Comparison of ENCODE assay signal across 19 cellular contexts in the genomic region with DNA sequence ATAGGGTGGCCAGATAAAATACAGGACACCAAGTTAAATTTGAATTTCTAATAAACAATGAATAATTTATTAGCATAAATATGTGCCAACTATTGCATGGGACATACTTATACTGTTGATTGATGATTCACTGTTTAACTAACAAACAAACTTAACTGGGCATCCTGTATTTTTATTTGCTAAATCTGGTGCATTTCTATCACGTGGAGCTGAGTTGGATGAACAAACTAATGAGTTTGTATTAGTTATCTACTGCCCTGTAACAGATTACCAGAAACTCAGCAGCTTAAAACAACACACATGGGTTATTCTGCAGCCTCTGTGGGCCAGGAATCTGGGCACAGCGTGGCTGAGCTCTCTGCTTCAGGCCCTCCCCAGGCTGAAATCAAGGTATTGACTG. TPM values are rescaled to one million over a fixed set of nuclear protein-coding genes. Genes with fewer than 3 reads are reported as not detected.
DNase-seq lines count a peak whose midpoint lies in the region; ATAC-seq, FAIRE-seq and TF ChIP-seq lines count a peak whose summit lies in the region.
"Had no signal": no experiment of that assay in that cellular context is flagged by ENCODE, and none has a peak within 500 bp of the region (broad histone marks: within the 10 kb centered on the region; RNA-seq: fewer than 3 reads in every experiment).

No MANE protein-coding gene starts in this region.

- peaks cover 38% of the 10 kb centered on the region for H3K4me1 Mint-ChIP-seq in endodermal cell
- no peaks in the 10 kb centered on the region for H3K4me1 Mint-ChIP-seq in T-helper 2 cell treated with Interferon-gamma antibody and Interleukin-4, amounts not matched to agents 5 μg/mL and 100 μg/mL, for 36 hours (ENCODE audit: low read depth)
- H3K4me1 Mint-ChIP-seq: CD14-positive monocyte; CD4-positive, alpha-beta memory T cell had no signal

- no peak overlapping the region for H3K4me3 Mint-ChIP-seq in endodermal cell
- H3K4me3 Mint-ChIP-seq in T-helper 2 cell treated with Interferon-gamma antibody and Interleukin-4, amounts not matched to agents 5 μg/mL and 100 μg/mL, for 36 hours: no peak overlapping the region
- H3K4me3 Mint-ChIP-seq: CD14-positive monocyte; CD4-positive, alpha-beta memory T cell; H9 had no signal

- FAIRE-seq in pancreas (lab: Jason Lieb, UNC): no peak
- FAIRE-seq: A204.1, GM12878, GM19239, H1 had no signal

- H3K4me3 ChIP-seq in endodermal cell (ENCODE audit: low read length): no peak overlapping the region
- H3K4me3 ChIP-seq in pancreas: no peak overlapping the region
- H3K4me3 ChIP-seq: GM12878 had no signal

- H3K27me3 Mint-ChIP-seq in endodermal cell (ENCODE audit: insufficient read depth): peaks cover 33% of the 10 kb centered on the region
- peaks cover 2% of the 10 kb centered on the region for H3K27me3 Mint-ChIP-seq in T-helper 2 cell treated with Interferon-gamma antibody and Interleukin-4, amounts not matched to agents 5 μg/mL and 100 μg/mL, for 36 hours (ENCODE audit: low read depth)

- H3K9me3 ChIP-seq in endodermal cell (ENCODE audit: control insufficient read depth, low read length) (no peaks in the 10 kb centered on the region), pancreas (no peaks in the 10 kb centered on the region)

- no peak for TF ChIP-seq CTCF in C4-2B (conservative IDR thresholded peaks at IDR 0.05)
- TF ChIP-seq CTCF in endodermal cell (conservative IDR thresholded peaks at IDR 0.05): no peak
- TF ChIP-seq CTCF in pancreas (IDR thresholded peaks at IDR 0.05): no peak

- H3K9ac ChIP-seq in endodermal cell (ENCODE audit: extremely low read depth, low read length, poor library complexity, severe bottlenecking): no peak overlapping the region

- H3K36me3 Mint-ChIP-seq in endodermal cell (ENCODE audit: low read depth): no peaks in the 10 kb centered on the region
- no peaks in the 10 kb centered on the region for H3K36me3 Mint-ChIP-seq in T-helper 2 cell treated with Interferon-gamma antibody and Interleukin-4, amounts not matched to agents 5 μg/mL and 100 μg/mL, for 36 hours (ENCODE audit: low read depth)
- H3K36me3 Mint-ChIP-seq: CD14-positive monocyte; CD4-positive, alpha-beta memory T cell had no signal

- ATAC-seq in pancreas (peak in 3 of 4 donors; percentile 23 to 52 (median 46)), HG03280 (IDR thresholded peaks at IDR 0.05; ENCODE audit: unreplicated experiment) (no peak), GM18511 (IDR thresholded peaks at IDR 0.05; ENCODE audit: unreplicated experiment) (no peak)
- ATAC-seq: GM12878 had no signal

- WGBS in endodermal cell (ENCODE audit: insufficient coverage in 1 of 2, insufficient read length in 1 of 2), 2 experiments: 70% methylated on average over 1 of the region's 2 CpGs; no CpG with 5 or more reads in 1 of the 2 experiments
- WGBS in pancreas, 2 donors: 24 to 27% methylated on average over 2 of the region's 2 CpGs

- H3K27ac ChIP-seq in C4-2B (peak overlapping the region; percentile 62), endodermal cell (ENCODE audit: low read depth, low read length) (no peak overlapping the region), pancreas (no peak overlapping the region)

- no peaks in the 10 kb centered on the region for H3K36me3 ChIP-seq in endodermal cell (ENCODE audit: control insufficient read depth, insufficient read depth, low read length)
- H3K36me3 ChIP-seq in pancreas: no peaks in the 10 kb centered on the region

- intact Hi-C loops in pancreas (cut with DNase I): no loop called here

- no peaks in the 10 kb centered on the region for H3K9me3 Mint-ChIP-seq in endodermal cell
- H3K9me3 Mint-ChIP-seq in T-helper 2 cell treated with Interferon-gamma antibody and Interleukin-4, amounts not matched to agents 5 μg/mL and 100 μg/mL, for 36 hours: no peaks in the 10 kb centered on the region
- H3K9me3 Mint-ChIP-seq: CD4-positive, alpha-beta memory T cell; H9 had no signal

- H3K27me3 ChIP-seq in endodermal cell (ENCODE audit: control insufficient read depth, insufficient read depth, low read length, poor library complexity, severe bottlenecking) (peaks cover 8% of the 10 kb centered on the region), pancreas (no peaks in the 10 kb centered on the region)

- peaks cover 10% of the 10 kb centered on the region for H3K4me1 ChIP-seq in endodermal cell (ENCODE audit: control insufficient read depth, insufficient read depth, low read length)
- H3K4me1 ChIP-seq in pancreas: peaks cover 0 to 9% (median 0%) of the 10 kb centered on the region in 3 donors

- DNase-seq in endodermal cell (no peak), pancreas (peak in 1 of 6 donors; percentile 25), NCI-H226 (no peak)
- DNase-seq in T-helper 2 cell treated with Interferon-gamma antibody and Interleukin-4, amounts not matched to agents 5 μg/mL and 100 μg/mL, for 36 hours (ENCODE audit: low spot score): no peak
- DNase-seq: AML-193; CD4-positive, alpha-beta memory T cell; DMS 273 treated with DMSO at 0.1 percent for 48 hours; DMS53; DND-41; EL; H9 had no signal

- H3K27ac Mint-ChIP-seq in endodermal cell: peak overlapping the region; percentile 81
- no peak overlapping the region for H3K27ac Mint-ChIP-seq in T-helper 2 cell treated with Interferon-gamma antibody and Interleukin-4, amounts not matched to agents 5 μg/mL and 100 μg/mL, for 36 hours
- H3K27ac Mint-ChIP-seq: CD14-positive monocyte, H9 had no signal

RNA-seq across cellular contexts. Expression of a gene that starts 28.2 kb away (rescaled TPM):
- 10 to 100 TPM; 18.8 to 37.4 TPM for total RNA-seq in endodermal cell
- polyA plus RNA-seq in endodermal cell (2013, experiment 1 of 2): 56.8 TPM
- 65.5 TPM for polyA plus RNA-seq in endodermal cell (2013, experiment 2 of 2)
- 10 to 100 TPM; 24.8 to 98.2 (median 33.6) TPM for total RNA-seq in pancreas
- polyA plus RNA-seq in pancreas: 10 to 100 TPM; 28.4 to 45.5 TPM

Comparison
In these comparisons a context has a peak if more than half of its experiments do, and no peak if none do; other contexts are left out.
1. ATAC-seq: peak in pancreas (3 of 4); none in HG03280 (single experiment) and GM18511 (single experiment).